Comparison of ENCODE assay signal across 19 cellular contexts in the genomic region with DNA sequence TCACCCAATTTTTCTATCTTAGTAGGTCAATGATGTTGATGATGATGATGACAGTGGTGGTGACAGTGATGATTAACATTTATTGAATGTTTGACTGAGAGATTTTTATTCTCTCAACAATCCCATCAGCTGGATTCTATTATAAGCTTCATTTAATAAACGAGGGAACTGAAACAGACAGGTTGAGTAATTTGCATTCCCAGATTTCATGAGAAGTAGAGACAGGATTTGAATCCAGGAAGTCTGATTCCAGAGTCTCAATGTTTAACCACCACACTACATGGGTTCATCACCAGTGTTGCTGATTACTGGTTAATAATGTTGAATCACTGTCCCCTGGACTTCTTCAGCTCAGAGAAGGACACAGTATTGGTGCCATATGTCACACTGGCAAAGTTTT.
DNase-seq lines count a peak whose midpoint lies in the region; FAIRE-seq and TF ChIP-seq lines count a peak whose summit lies in the region.
"Had no signal": no experiment of that assay in that cellular context is flagged by ENCODE, and none has a peak within 500 bp of the region (broad histone marks: within the 10 kb centered on the region; RNA-seq: fewer than 3 reads in every experiment).

No MANE protein-coding gene starts in this region.

- H4K20me1 ChIP-seq in OCI-LY3 (ENCODE audit: insufficient read depth, low read length) (no peaks in the 10 kb centered on the region), smooth muscle cell (ENCODE audit: low read depth) (no peaks in the 10 kb centered on the region)

- H3K36me3 ChIP-seq in OCI-LY3 (replicated peaks; ENCODE audit: low read depth, low read length) (no peaks in the 10 kb centered on the region), smooth muscle cell (ENCODE audit: low read depth) (no peaks in the 10 kb centered on the region), Peyer's patch (no peaks in the 10 kb centered on the region)

- H3K79me2 ChIP-seq in OCI-LY3 (ENCODE audit: low read length) (no peaks in the 10 kb centered on the region), smooth muscle cell (ENCODE audit: low read depth) (no peaks in the 10 kb centered on the region)

- no peak overlapping the region for H2AFZ ChIP-seq in OCI-LY3 (ENCODE audit: low read depth, low read length)
- no peak overlapping the region for H2AFZ ChIP-seq in smooth muscle cell (ENCODE audit: low read depth)
- H2AFZ ChIP-seq: GM23338 had no signal

- H3K4me1 ChIP-seq in OCI-LY3 (ENCODE audit: low read length) (peaks cover 50% of the 10 kb centered on the region), smooth muscle cell (ENCODE audit: low read depth) (peaks cover 9% of the 10 kb centered on the region), Peyer's patch (no peaks in the 10 kb centered on the region)

- no peak overlapping the region for H3K9ac ChIP-seq in OCI-LY3 (ENCODE audit: low read length)
- no peak overlapping the region for H3K9ac ChIP-seq in smooth muscle cell (ENCODE audit: low read depth)

- TF ChIP-seq POLR2A in Peyer's patch (IDR thresholded peaks at IDR 0.05), result no peak

- no peak overlapping the region for H3K4me3 ChIP-seq in AG10803 (ENCODE audit: low read length)
- H3K4me3 ChIP-seq in OCI-LY3 (ENCODE audit: low read length), result no peak overlapping the region
- H3K4me3 ChIP-seq in smooth muscle cell, result no peak overlapping the region
- H3K4me3 ChIP-seq in Peyer's patch, result no peak overlapping the region
- H3K4me3 ChIP-seq: GM12878, GM23338 had no signal

- peaks cover 37% of the 10 kb centered on the region for H3F3A ChIP-seq in smooth muscle cell (ENCODE audit: low read depth)

- DNase-seq in AG10803 (ENCODE audit: low read depth) (peak; percentile 67), EH (ENCODE audit: low read depth) (peak; percentile 82), smooth muscle cell (lab: John Stamatoyannopoulos, UW; ENCODE audit: unreplicated experiment) (no peak), RCC 7860 (ENCODE audit: low spot score) (no peak), Peyer's patch (no peak), GF-D8 (lab: John Stamatoyannopoulos, UW) (no peak)
- DNase-seq: 8988T; C1 segment of cervical spinal cord; Caco-2; CD4-positive, alpha-beta T cell; GDM1; HCEC 1CT; KBM-7 had no signal

- TF ChIP-seq CTCF in AG10803 (conservative IDR thresholded peaks at IDR 0.05; ENCODE audit: low read length), result no peak
- no peak for TF ChIP-seq CTCF in OCI-LY3 (IDR thresholded peaks at IDR 0.05; ENCODE audit: low read depth, low read length)
- no peak for TF ChIP-seq CTCF in smooth muscle cell (IDR thresholded peaks at IDR 0.05; ENCODE audit: borderline replicate concordance, insufficient read depth, poor library complexity, severe bottlenecking)
- TF ChIP-seq CTCF in Peyer's patch (IDR thresholded peaks at IDR 0.05), result no peak

- H3K9me3 ChIP-seq in OCI-LY3 (ENCODE audit: insufficient read depth, low read length), result no peaks in the 10 kb centered on the region
- no peaks in the 10 kb centered on the region for H3K9me3 ChIP-seq in smooth muscle cell (replicated peaks; ENCODE audit: low read depth)
- H3K9me3 ChIP-seq in Peyer's patch, result no peaks in the 10 kb centered on the region
- H3K9me3 ChIP-seq: Caco-2 had no signal

- 26% methylated on average over 1 of the region's 1 CpG for WGBS in smooth muscle cell (ENCODE audit: low lambda C conversion rate)

- H3K27me3 ChIP-seq in OCI-LY3 (ENCODE audit: low read depth, low read length) (no peaks in the 10 kb centered on the region), smooth muscle cell (ENCODE audit: low read depth) (no peaks in the 10 kb centered on the region), Peyer's patch (no peaks in the 10 kb centered on the region)

- no peak for FAIRE-seq in RCC 7860 (lab: Jason Lieb, UNC)
- FAIRE-seq: D721Med, GM12878, H54, HepG2 had no signal

- H3K27ac ChIP-seq in OCI-LY3 (ENCODE audit: low read length) (no peak overlapping the region), smooth muscle cell (ENCODE audit: low read depth) (peak overlapping the region; percentile 28), Peyer's patch (no peak overlapping the region)

- peak overlapping the region; percentile 12; the same call in 1 of the 2 replicates for H3K4me2 ChIP-seq in OCI-LY3 (ENCODE audit: low read length)
- H3K4me2 ChIP-seq in smooth muscle cell, result no peak overlapping the region
- H3K4me2 ChIP-seq: GM23338 had no signal

Comparison
In these comparisons a context has a peak if more than half of its experiments do, and no peak if none do; other contexts are left out.
1. DNase-seq: peak in AG10803 (single experiment) and EH (single experiment); none in smooth muscle cell (single experiment), RCC 7860 (single experiment), Peyer's patch (0 of 3) and GF-D8 (single experiment).